In genomic region chr10:74150151-74151056, GRCh38 we compare ENCODE assay signal across 8 cellular contexts. TPM values are rescaled to one million over a fixed set of nuclear protein-coding genes. Genes with fewer than 3 reads are reported as not detected.
DNase-seq lines count a peak whose midpoint lies in the region; ATAC-seq lines count a peak whose summit lies in the region.

A gene with protein sequence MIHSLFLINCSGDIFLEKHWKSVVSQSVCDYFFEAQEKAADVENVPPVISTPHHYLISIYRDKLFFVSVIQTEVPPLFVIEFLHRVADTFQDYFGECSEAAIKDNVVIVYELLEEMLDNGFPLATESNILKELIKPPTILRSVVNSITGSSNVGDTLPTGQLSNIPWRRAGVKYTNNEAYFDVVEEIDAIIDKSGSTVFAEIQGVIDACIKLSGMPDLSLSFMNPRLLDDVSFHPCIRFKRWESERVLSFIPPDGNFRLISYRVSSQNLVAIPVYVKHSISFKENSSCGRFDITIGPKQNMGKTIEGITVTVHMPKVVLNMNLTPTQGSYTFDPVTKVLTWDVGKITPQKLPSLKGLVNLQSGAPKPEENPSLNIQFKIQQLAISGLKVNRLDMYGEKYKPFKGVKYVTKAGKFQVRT (minus strand): TSS chr10:74150828. CDS start chr10:74138379, 12,449 bp downstream.

- H3K27me3 Mint-ChIP-seq in effector memory CD8-positive, alpha-beta T cell, result no peaks in the 10 kb centered on the region

- ATAC-seq in HG02973 (IDR thresholded peaks at IDR 0.05; ENCODE audit: unreplicated experiment), result peak; percentile 34
- peak; percentile 60 for ATAC-seq in effector memory CD8-positive, alpha-beta T cell (replicated peaks)

- H3K36me3 Mint-ChIP-seq in effector memory CD8-positive, alpha-beta T cell (ENCODE audit: insufficient read depth), result peaks cover 6% of the 10 kb centered on the region

- H3K4me1 Mint-ChIP-seq in effector memory CD8-positive, alpha-beta T cell (ENCODE audit: low read depth in 2 of 2), result peaks cover 11 to 37% of the 10 kb centered on the region in 2 donors

- no peaks in the 10 kb centered on the region for H3K9me3 Mint-ChIP-seq in effector memory CD8-positive, alpha-beta T cell

- no peak within 1 kb of the TSS for H3K4me3 Mint-ChIP-seq in effector memory CD8-positive, alpha-beta T cell

- peak; percentile 56 for DNase-seq in SIG-M5 (lab: John Stamatoyannopoulos, UW)
- no peak for DNase-seq in SIG-M5 treated with dmso at 0.1 percent for 504 hours (lab: John Stamatoyannopoulos, UW; ENCODE audit: unreplicated experiment)
- peak; percentile 88 for DNase-seq in NCI-H345 (lab: John Stamatoyannopoulos, UW)
- DNase-seq in activated CD8-positive, alpha-beta memory T cell treated with anti-CD3 and anti-CD28 coated beads for 24 hours, result peak; percentile 89
- DNase-seq in effector memory CD8-positive, alpha-beta T cell, result no peak
- DNase-seq in mucosa of gallbladder (ENCODE audit: low spot score), result no peak
- DNase-seq in stimulated activated CD8-positive, alpha-beta memory T cell treated with anti-CD3 and anti-CD28 coated beads, Interleukin-4, amount 100 ng/mL, for 24 hours (ENCODE audit: low read depth), result peak; percentile 61

- H3K27ac Mint-ChIP-seq in effector memory CD8-positive, alpha-beta T cell, result no peak within 1 kb of the TSS

RNA-seq across cellular contexts. Expression of the gene that starts here (rescaled TPM):
- 35.9 TPM for total RNA-seq in mucosa of gallbladder

Comparison
In these comparisons a context has a peak if more than half of its experiments do, and no peak if none do; other contexts are left out.
1. DNase-seq: peak in SIG-M5 (single experiment), NCI-H345 (single experiment), activated CD8-positive, alpha-beta memory T cell treated with anti-CD3 and anti-CD28 coated beads for 24 hours (single experiment) and stimulated activated CD8-positive, alpha-beta memory T cell treated with anti-CD3 and anti-CD28 coated beads, Interleukin-4, amount 100 ng/mL, for 24 hours (single experiment); none in SIG-M5 treated with dmso at 0.1 percent for 504 hours (single experiment), effector memory CD8-positive, alpha-beta T cell (0 of 3) and mucosa of gallbladder (single experiment).